Comparison of ENCODE assay signal across 6 cellular contexts in genomic region chr19:35986664-35987570, GRCh38. TPM values are rescaled to one million over a fixed set of nuclear protein-coding genes. Genes with fewer than 3 reads are reported as not detected.
A peak's percentile ranks its signal among the peaks of the same experiment; 100 is the strongest.
DNase-seq lines count a peak whose midpoint lies in the region; ATAC-seq and TF ChIP-seq lines count a peak whose summit lies in the region.

No MANE protein-coding gene starts in this region.

- H3K9me3 Mint-ChIP-seq in HFFc6: 0 out of 2 replicates have a peak, but pooled peaks cover 4% of the 10 kb centered on the region

- H3K36me3 ChIP-seq in Panc1 (ENCODE audit: control insufficient read depth, insufficient read depth, low read length) (no peaks in the 10 kb centered on the region), esophagus muscularis mucosa (no peaks in the 10 kb centered on the region)

- no peaks in the 10 kb centered on the region for H3K36me3 Mint-ChIP-seq in HFFc6 (ENCODE audit: low read depth)

- no peak for TF ChIP-seq POLR2A in esophagus muscularis mucosa (IDR thresholded peaks at IDR 0.05; ENCODE audit: low read depth)

- DNase-seq in HFFc6 (no peak), Panc1 (ENCODE audit: low read depth, low spot score) (no peak), esophagus muscularis mucosa (ENCODE audit: extremely low spot score) (no peak), NK-92 (lab: John Stamatoyannopoulos, UW; ENCODE audit: unreplicated experiment) (no peak)
- DNase-seq in stimulated activated CD8-positive, alpha-beta memory T cell treated with anti-CD3 and anti-CD28 coated beads, Interleukin-4, amount 100 ng/mL, for 24 hours (ENCODE audit: low read depth): peak; percentile 19

- peak overlapping the region; percentile 36 to 48 for H3K4me3 ChIP-seq in Panc1 (ENCODE audit: low read depth in 2 of 2, low read length in 2 of 2)
- H3K4me3 ChIP-seq in esophagus muscularis mucosa: peak overlapping the region; percentile 39 to 56 (median 42)

- TF ChIP-seq EP300 in esophagus muscularis mucosa (IDR thresholded peaks at IDR 0.05): no peak

- H3K4me1 ChIP-seq in Panc1 (ENCODE audit: control insufficient read depth, insufficient read depth, low read length): no peaks in the 10 kb centered on the region
- H3K4me1 ChIP-seq in esophagus muscularis mucosa: peaks cover 6 to 12% (median 10%) of the 10 kb centered on the region in 4 donors

- H3K27me3 ChIP-seq in Panc1 (ENCODE audit: control insufficient read depth, insufficient read depth, low read length) (0 out of 2 replicates have a peak, but pooled peaks cover 4% of the 10 kb centered on the region), esophagus muscularis mucosa (peaks cover 2 to 83% (median 13%) of the 10 kb centered on the region in 4 donors)

- H3K9me3 ChIP-seq in Panc1 (ENCODE audit: control insufficient read depth, insufficient read depth, low read depth, low read length) (no peaks in the 10 kb centered on the region), esophagus muscularis mucosa (no peaks in the 10 kb centered on the region)

- H3K27me3 Mint-ChIP-seq in HFFc6 (ENCODE audit: insufficient read depth): peaks cover 55% of the 10 kb centered on the region

- intact Hi-C loops in Panc1 (cut with micrococcal nuclease; ENCODE audit: unreplicated experiment): no loop called here
- intact Hi-C loops in esophagus muscularis mucosa (cut with DNase I): no loop called here

- 0 out of 2 replicates have a peak overlapping the region, but pooled peaks have one; percentile 10 for H3K4me3 Mint-ChIP-seq in HFFc6

- in situ Hi-C loops in Panc1 (cut with HindIII; ENCODE audit: low pct_unique_long_range_greater_than_20kb, low sequenced_read_pairs): no loop called here

- H3K27ac Mint-ChIP-seq in HFFc6: no peak overlapping the region

- ATAC-seq in Panc1 (peak; percentile 89), GM19455 (IDR thresholded peaks at IDR 0.05; ENCODE audit: unreplicated experiment) (no peak)

- TF ChIP-seq CTCF in HFFc6 (IDR thresholded peaks at IDR 0.05) (no peak), Panc1 (IDR thresholded peaks at IDR 0.05) (no peak), esophagus muscularis mucosa (IDR thresholded peaks at IDR 0.05) (no peak)

- CTCF ChIA-PET in Panc1 (lab: Charles Lee): interaction anchor here (0.6 kb wide), 1 partner anchor 16 kb away, joined by 9 read pairs; no protein-coding TSS in a partner anchor

- H3K27ac ChIP-seq in Panc1 (ENCODE audit: low read length) (no peak overlapping the region), esophagus muscularis mucosa (replicated peaks in 1 of 4) (no peak overlapping the region)

- 6% methylated on average over 47 of the region's 54 CpGs for WGBS in esophagus muscularis mucosa

- H3K4me1 Mint-ChIP-seq in HFFc6 (ENCODE audit: low read depth): no peaks in the 10 kb centered on the region

- no TSS peak for BruUV-seq in Panc1 (replicated peaks; lab: Mats Ljungman, UMichigan)

- POLR2A ChIA-PET in Panc1 (lab: Charles Lee): interaction anchor here (0.7 kb wide), 1 partner anchor 248 kb away, joined by 3 read pairs; no protein-coding TSS in a partner anchor

RNA-seq across cellular contexts. Expression of gene SDHAF1, which starts 8.1 kb away (rescaled TPM):
- total RNA-seq in HFFc6 (2021; fragmentation: NEBNext Ultra II Directional; extraction: Animal tissue kit (Norgen Biotek cat#: 25700)): 10 to 100 TPM in 2 of 6 experiments, 1 to 10 TPM in 4; 8.2 to 12.5 (median 8.9) TPM
- total RNA-seq in Panc1 (2021; ENCODE audit: unreplicated experiment) (19.0 TPM), esophagus muscularis mucosa (10 to 100 TPM; 44.0 to 60.3 (median 50.2) TPM)
- 15.1 TPM for polyA plus RNA-seq in Panc1 (2012; ENCODE audit: insufficient read length)

RNA-seq across cellular contexts. Expression of gene SYNE4, which starts 21.7 kb away (rescaled TPM):
- total RNA-seq in HFFc6 (2021; fragmentation: NEBNext Ultra II Directional; extraction: Animal tissue kit (Norgen Biotek cat#: 25700)): under 1 TPM; 0.07 to 0.40 (median 0.29) TPM
- total RNA-seq in Panc1 (2021; ENCODE audit: unreplicated experiment) (1.1 TPM), esophagus muscularis mucosa (1 to 10 TPM in 1 of 4 donors, not detected in 3; 1.3 TPM)
- polyA plus RNA-seq in Panc1 (2012; ENCODE audit: insufficient read length): 0.68 TPM

RNA-seq across cellular contexts. Expression of gene ALKBH6, which starts 27.1 kb away (rescaled TPM):
- total RNA-seq in HFFc6 (2021; fragmentation: NEBNext Ultra II Directional; extraction: Animal tissue kit (Norgen Biotek cat#: 25700)): 10 to 100 TPM; 25.3 to 31.5 (median 28.5) TPM
- total RNA-seq in Panc1 (2021; ENCODE audit: unreplicated experiment): 44.8 TPM
- 50.3 TPM for polyA plus RNA-seq in Panc1 (2012; ENCODE audit: insufficient read length)
- 10 to 100 TPM; 27.0 to 43.6 (median 35.5) TPM for total RNA-seq in esophagus muscularis mucosa

RNA-seq across cellular contexts. Expression of gene CLIP3, which starts 45.8 kb away (rescaled TPM):
- total RNA-seq in HFFc6 (2021; fragmentation: NEBNext Ultra II Directional; extraction: Animal tissue kit (Norgen Biotek cat#: 25700)): 10 to 100 TPM; 62.2 to 93.1 (median 83.9) TPM
- 4.7 TPM for total RNA-seq in Panc1 (2021; ENCODE audit: unreplicated experiment)
- 10.6 TPM for polyA plus RNA-seq in Panc1 (2012; ENCODE audit: insufficient read length)
- 10 to 100 TPM; 39.9 to 73.3 (median 51.4) TPM for total RNA-seq in esophagus muscularis mucosa

RNA-seq across cellular contexts. Expression of gene LRFN3, which starts 50.7 kb away (rescaled TPM):
- 10 to 100 TPM; 15.3 to 21.0 (median 19.1) TPM for total RNA-seq in HFFc6 (2021; fragmentation: NEBNext Ultra II Directional; extraction: Animal tissue kit (Norgen Biotek cat#: 25700))
- total RNA-seq in Panc1 (2021; ENCODE audit: unreplicated experiment) (16.7 TPM), esophagus muscularis mucosa (10 to 100 TPM in 3 of 4 donors, 1 to 10 TPM in 1; 7.5 to 22.6 (median 15.3) TPM)
- 27.2 TPM for polyA plus RNA-seq in Panc1 (2012; ENCODE audit: insufficient read length)
